13 cellular contexts compared by ENCODE assay signal in genomic region chr1:45643978-45644377, GRCh38.
DNase-seq lines count a peak whose midpoint lies in the region; ATAC-seq lines count a peak whose summit lies in the region.
"Had no signal": no experiment of that assay in that cellular context is flagged by ENCODE, and none has a peak within 500 bp of the region (broad histone marks: within the 10 kb centered on the region; RNA-seq: fewer than 3 reads in every experiment).

No MANE protein-coding gene starts in this region.

- no peak overlapping the region for H3K4me3 ChIP-seq in mucosa of rectum (ENCODE audit: low read length in 2 of 2)
- H3K4me3 ChIP-seq: tibial nerve had no signal

- peaks cover 10 to 28% of the 10 kb centered on the region in 2 donors for H3K4me1 ChIP-seq in mucosa of rectum (ENCODE audit: control insufficient read depth in 2 of 2, insufficient read depth in 2 of 2, low read length in 2 of 2)

- peak overlapping the region; percentile 78 to 85 for H3K27ac ChIP-seq in mucosa of rectum (ENCODE audit: low read depth in 2 of 2, low read length in 2 of 2)
- H3K27ac ChIP-seq: tibial nerve had no signal

- H3K36me3 ChIP-seq in mucosa of rectum (ENCODE audit: control insufficient read depth in 2 of 2, insufficient read depth in 2 of 2, low read length in 2 of 2) = peaks cover 23 to 46% of the 10 kb centered on the region in 2 donors

- DNase-seq in DMS153 (lab: John Stamatoyannopoulos, UW) (peak; percentile 26), NAMALWA (ENCODE audit: low spot score) (peak; percentile 33), cerebellar cortex (ENCODE audit: low spot score) (peak; percentile 13), KG1 (lab: John Stamatoyannopoulos, UW) (no peak), C1 segment of cervical spinal cord (lab: John Stamatoyannopoulos, UW) (no peak), SIG-M5 treated with dmso at 0.1 percent for 504 hours (lab: John Stamatoyannopoulos, UW; ENCODE audit: unreplicated experiment) (no peak)
- DNase-seq: activated T-cell treated with anti-CD3 and anti-CD28 coated beads, Interleukin-2, amount 50 U/mL, for 72 hours; HCEC 1CT; stimulated activated CD4-positive, alpha-beta T cell treated with anti-CD3 and anti-CD28 coated beads, Interleukin-4, amount 100 ng/mL, for 24 hours had no signal

- H3K27me3 ChIP-seq in mucosa of rectum (ENCODE audit: control insufficient read depth in 2 of 2, insufficient read depth in 2 of 2, low read length in 2 of 2) = no peaks in the 10 kb centered on the region
- H3K27me3 ChIP-seq: neutrophil, tibial nerve had no signal

- no peaks in the 10 kb centered on the region for H3K9me3 ChIP-seq in mucosa of rectum (ENCODE audit: control insufficient read depth in 2 of 2, low read length in 2 of 2)
- H3K9me3 ChIP-seq: neutrophil, tibial nerve had no signal

- peak overlapping the region in 1 of 2 donors; percentile 51 for H3K9ac ChIP-seq in mucosa of rectum (ENCODE audit: low read depth in 1 of 2, low read length in 2 of 2)

- ATAC-seq in GM18520 (IDR thresholded peaks at IDR 0.05; ENCODE audit: unreplicated experiment) = no peak
- ATAC-seq: activated T-cell treated with anti-CD3 and anti-CD28 coated beads, Interleukin-2, amount 50 U/mL, for 72 hours had no signal

Comparison
In these comparisons a context has a peak if more than half of its experiments do, and no peak if none do; other contexts are left out.
1. DNase-seq: peak in DMS153 (single experiment), NAMALWA (single experiment) and cerebellar cortex (single experiment); none in KG1 (single experiment), C1 segment of cervical spinal cord (0 of 14) and SIG-M5 treated with dmso at 0.1 percent for 504 hours (single experiment).